Comparison of ENCODE assay signal across 8 cellular contexts in the genomic region with DNA sequence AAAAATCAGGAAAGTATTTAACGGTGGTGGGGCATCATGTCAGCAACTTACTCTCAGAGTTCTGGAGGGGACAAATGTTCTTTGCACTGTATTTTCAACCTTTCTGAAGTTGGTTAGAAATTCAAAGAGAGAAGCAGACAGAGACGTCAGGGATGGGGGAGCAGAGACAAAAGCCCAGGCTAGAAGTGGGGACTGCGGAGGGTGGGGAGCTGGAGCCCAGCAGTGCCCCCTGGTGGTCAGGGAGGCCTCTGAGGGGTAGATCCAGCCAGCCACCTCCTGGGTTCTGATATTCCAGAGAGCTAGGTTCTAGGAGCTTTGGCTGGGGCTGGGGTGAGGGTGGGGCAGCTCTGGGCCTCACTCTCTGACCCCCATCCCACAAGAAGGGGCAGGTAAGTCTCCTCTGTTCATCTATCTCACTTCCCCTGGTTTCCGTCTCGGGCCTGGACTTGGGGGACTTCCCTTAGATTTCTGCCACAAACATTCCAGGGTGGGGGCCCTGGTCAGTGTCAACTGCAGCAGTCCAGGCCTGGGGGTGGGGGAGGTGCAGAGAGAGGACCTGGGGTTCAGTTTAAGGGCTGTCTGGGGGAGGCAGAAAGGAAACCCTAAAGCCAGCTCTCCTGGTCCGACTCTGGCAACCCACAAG. TPM values are rescaled to one million over a fixed set of nuclear protein-coding genes. Genes with fewer than 3 reads are reported as not detected.
DNase-seq lines count a peak whose midpoint lies in the region; ATAC-seq and TF ChIP-seq lines count a peak whose summit lies in the region.

No MANE protein-coding gene starts in this region.

- no peaks in the 10 kb centered on the region for H3K9me3 ChIP-seq in transverse colon

- H3K9me3 Mint-ChIP-seq in activated CD4-positive, alpha-beta memory T cell treated with anti-CD3 and anti-CD28 coated beads, Interleukin-2, amount 10 ng/mL, durations not matched to agents 7 days and 5 days: no peaks in the 10 kb centered on the region
- no peaks in the 10 kb centered on the region for H3K9me3 Mint-ChIP-seq in nephron progenitor cell

- TF ChIP-seq POLR2A in transverse colon (IDR thresholded peaks at IDR 0.05): no peak

- H3K27me3 Mint-ChIP-seq in activated CD4-positive, alpha-beta memory T cell treated with anti-CD3 and anti-CD28 coated beads, Interleukin-2, amount 10 ng/mL, durations not matched to agents 7 days and 5 days: peaks cover 9% of the 10 kb centered on the region
- peaks cover 15% of the 10 kb centered on the region for H3K27me3 Mint-ChIP-seq in nephron progenitor cell (ENCODE audit: low read depth, poor library complexity)

- peaks cover 0 to 26% (median 14%) of the 10 kb centered on the region in 4 donors for H3K4me1 ChIP-seq in transverse colon

- H3K4me1 Mint-ChIP-seq in activated CD4-positive, alpha-beta memory T cell treated with anti-CD3 and anti-CD28 coated beads, Interleukin-2, amount 10 ng/mL, durations not matched to agents 7 days and 5 days: no peaks in the 10 kb centered on the region
- peaks cover 49% of the 10 kb centered on the region for H3K4me1 Mint-ChIP-seq in nephron progenitor cell

- ATAC-seq in GM21515 (IDR thresholded peaks at IDR 0.05; ENCODE audit: unreplicated experiment): no peak

- CTCF ChIA-PET in activated CD4-positive, alpha-beta memory T cell treated with anti-CD3 and anti-CD28 coated beads, Interleukin-2, amount 10 ng/mL, durations not matched to agents 7 days and 5 days (lab: Charles Lee): interaction anchor here (1.0 to 2.0 kb wide), 7 partner anchors 9 to 212 kb away, joined by 3 to 20 read pairs (median 6); no protein-coding TSS in a partner anchor

- TF ChIP-seq EP300 in transverse colon (IDR thresholded peaks at IDR 0.05; ENCODE audit: low read depth): no peak

- H3K27me3 ChIP-seq in transverse colon: no peaks in the 10 kb centered on the region

- H3K36me3 Mint-ChIP-seq in activated CD4-positive, alpha-beta memory T cell treated with anti-CD3 and anti-CD28 coated beads, Interleukin-2, amount 10 ng/mL, durations not matched to agents 7 days and 5 days (ENCODE audit: low read depth): no peaks in the 10 kb centered on the region
- no peaks in the 10 kb centered on the region for H3K36me3 Mint-ChIP-seq in nephron progenitor cell (ENCODE audit: low read depth)

- TF ChIP-seq CTCF in epithelial cell of proximal tubule (conservative IDR thresholded peaks at IDR 0.05; ENCODE audit: low read depth, low read length): peak; percentile 84
- TF ChIP-seq CTCF in nephron progenitor cell (IDR thresholded peaks at IDR 0.05): peak; percentile 85
- TF ChIP-seq CTCF in transverse colon (IDR thresholded peaks at IDR 0.05): peak; percentile 54 to 83 (median 72)

- POLR2A ChIA-PET in activated CD4-positive, alpha-beta memory T cell treated with anti-CD3 and anti-CD28 coated beads, Interleukin-2, amount 10 ng/mL, durations not matched to agents 7 days and 5 days (lab: Charles Lee): no interaction called here

- intact Hi-C loops in transverse colon (cut with DNase I; ENCODE audit: low total_unique reads): no loop called here

- DNase-seq in NCI-H1417 (lab: John Stamatoyannopoulos, UW): peak in 2 of 3 experiments; percentile 3 to 42
- DNase-seq in NCI-H1417 treated with DMSO at 0.1 percent for 48 hours (lab: John Stamatoyannopoulos, UW): no peak
- peak; percentile 25 for DNase-seq in NCI-H1105 treated with DMSO at 0.1 percent for 48 hours (lab: John Stamatoyannopoulos, UW)
- DNase-seq in activated CD4-positive, alpha-beta memory T cell treated with anti-CD3 and anti-CD28 coated beads, Interleukin-2, amount 10 ng/mL, durations not matched to agents 7 days and 5 days: peak; percentile 60
- DNase-seq in epithelial cell of proximal tubule (ENCODE audit: low read depth): no peak
- peak; percentile 87 for DNase-seq in nephron progenitor cell
- peak; percentile 66 for DNase-seq in transverse colon

- no peak overlapping the region for H3K4me3 ChIP-seq in epithelial cell of proximal tubule (ENCODE audit: low read depth, low read length)
- H3K4me3 ChIP-seq in transverse colon: no peak overlapping the region

- no peaks in the 10 kb centered on the region for H3K36me3 ChIP-seq in transverse colon

- no peak overlapping the region for H3K27ac Mint-ChIP-seq in activated CD4-positive, alpha-beta memory T cell treated with anti-CD3 and anti-CD28 coated beads, Interleukin-2, amount 10 ng/mL, durations not matched to agents 7 days and 5 days
- no peak overlapping the region for H3K27ac Mint-ChIP-seq in nephron progenitor cell

- H3K4me3 Mint-ChIP-seq in activated CD4-positive, alpha-beta memory T cell treated with anti-CD3 and anti-CD28 coated beads, Interleukin-2, amount 10 ng/mL, durations not matched to agents 7 days and 5 days: no peak overlapping the region
- H3K4me3 Mint-ChIP-seq in nephron progenitor cell: no peak overlapping the region

- WGBS in transverse colon (ENCODE audit: low coverage in 1 of 2), 2 donors: 31 to 54% methylated on average over 2 to 6 of the region's 6 CpGs

- in situ Hi-C loops in transverse colon (cut with MboI; ENCODE audit: low pct_ligation_motif_present in 1 of 4, low pct_unique_long_range_greater_than_20kb in 1 of 4, low sequenced_read_pairs in 3 of 4): loop anchor here in 1 of 4 donors (25.0 kb wide), 1 partner anchor 207 kb away; no protein-coding TSS in a partner anchor

- peak overlapping the region in 2 of 4 donors; percentile 31 to 38 for H3K27ac ChIP-seq in transverse colon

RNA-seq across cellular contexts. Expression of a gene that starts 8.9 kb away (rescaled TPM):
- total RNA-seq in activated CD4-positive, alpha-beta memory T cell treated with anti-CD3 and anti-CD28 coated beads, Interleukin-2, amount 10 ng/mL, durations not matched to agents 7 days and 5 days: 1 to 10 TPM; 3.2 to 3.4 TPM
- total RNA-seq in epithelial cell of proximal tubule: 4.3 and 25.1 TPM in 2 replicates
- 100 to 1,000 TPM; 101 to 487 (median 231) TPM for total RNA-seq in transverse colon

Comparison
In these comparisons a context has a peak if more than half of its experiments do, and no peak if none do; other contexts are left out.
1. DNase-seq: peak in NCI-H1417 (2 of 3), NCI-H1105 treated with DMSO at 0.1 percent for 48 hours (single experiment), activated CD4-positive, alpha-beta memory T cell treated with anti-CD3 and anti-CD28 coated beads, Interleukin-2, amount 10 ng/mL, durations not matched to agents 7 days and 5 days (single experiment), nephron progenitor cell (single experiment) and transverse colon (single experiment); none in NCI-H1417 treated with DMSO at 0.1 percent for 48 hours (single experiment) and epithelial cell of proximal tubule (single experiment).
2. Peak in every context shown above with its lines, with median percentiles within 50 percentile points of each other: CTCF ChIP-seq.